In the genomic region with DNA sequence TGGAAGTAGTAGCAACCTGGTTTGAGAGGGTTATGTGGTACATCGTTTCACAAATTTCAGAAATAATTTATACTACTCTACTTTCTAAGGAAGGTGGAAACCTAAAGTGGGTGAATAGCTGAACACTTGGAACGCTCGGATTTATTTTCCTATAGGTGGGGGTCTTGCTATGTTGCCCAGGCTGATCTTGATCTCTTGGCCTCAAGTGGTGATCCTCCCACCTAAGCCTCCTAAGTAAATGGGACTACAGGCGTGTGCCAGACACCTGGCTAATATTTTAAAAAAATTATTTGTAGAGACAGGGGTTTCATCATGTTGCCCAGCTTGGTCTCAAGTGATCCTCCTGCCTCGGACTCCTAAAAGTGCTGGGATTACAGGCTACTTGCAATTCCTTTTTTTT, we compare ENCODE assay signal across 12 cellular contexts. TPM values are rescaled to one million over a fixed set of nuclear protein-coding genes. Genes with fewer than 3 reads are reported as not detected.
A peak's percentile ranks its signal among the peaks of the same experiment; 100 is the strongest.
DNase-seq lines count a peak whose midpoint lies in the region; ATAC-seq and TF ChIP-seq lines count a peak whose summit lies in the region.
"Had no signal": no experiment of that assay in that cellular context is flagged by ENCODE, and none has a peak within 500 bp of the region (broad histone marks: within the 10 kb centered on the region; RNA-seq: fewer than 3 reads in every experiment).

No MANE protein-coding gene starts in this region.

- no peak for TF ChIP-seq CTCF in breast epithelium (IDR thresholded peaks at IDR 0.05)
- TF ChIP-seq CTCF in mammary epithelial cell (conservative IDR thresholded peaks at IDR 0.05 in 1 of 2, IDR thresholded peaks at IDR 0.05 in 1 of 2; ENCODE audit: extremely low read depth in 1 of 2, insufficient read depth in 1 of 2, low read depth in 1 of 2, low read length in 2 of 2), result no peak
- TF ChIP-seq CTCF in upper lobe of left lung (IDR thresholded peaks at IDR 0.05), result no peak
- TF ChIP-seq CTCF in endodermal cell (conservative IDR thresholded peaks at IDR 0.05), result no peak

- no peaks in the 10 kb centered on the region for H3K9me3 Mint-ChIP-seq in activated T-helper 2 cell treated with anti-CD3 and anti-CD28 coated beads, Interferon-gamma antibody, Interleukin-2, Interleukin-4, amounts not matched to agents 10 μg/mL and 5 μg/mL and 100 μg/mL, durations not matched to agents 14 hours and 24 hours and 36 hours
- no peaks in the 10 kb centered on the region for H3K9me3 Mint-ChIP-seq in endodermal cell

- H3K27me3 ChIP-seq in breast epithelium (no peaks in the 10 kb centered on the region), mammary epithelial cell (ENCODE audit: insufficient read depth, low read length) (no peaks in the 10 kb centered on the region), mucosa of rectum (ENCODE audit: control insufficient read depth in 2 of 2, insufficient read depth in 2 of 2, low read length in 2 of 2) (no peaks in the 10 kb centered on the region), upper lobe of left lung (no peaks in the 10 kb centered on the region), endodermal cell (ENCODE audit: control insufficient read depth, insufficient read depth, low read length, poor library complexity, severe bottlenecking) (no peaks in the 10 kb centered on the region)

- no peak overlapping the region for H2AFZ ChIP-seq in mammary epithelial cell (ENCODE audit: low read depth, low read length)

- 90% methylated on average over 5 of the region's 5 CpGs for WGBS in mammary epithelial cell (ENCODE audit: low coverage, missing lambda C conversion rate)
- 81 to 84% methylated on average over 5 of the region's 5 CpGs for WGBS in upper lobe of left lung, 2 donors
- 98 to 100% methylated on average over 2 to 5 of the region's 5 CpGs for WGBS in endodermal cell (ENCODE audit: insufficient coverage in 1 of 2, insufficient read length in 1 of 2), 2 experiments

- H3K9me3 ChIP-seq in breast epithelium, result no peaks in the 10 kb centered on the region
- no peaks in the 10 kb centered on the region for H3K9me3 ChIP-seq in mammary epithelial cell (replicated peaks; ENCODE audit: insufficient read depth, low read length)
- no peaks in the 10 kb centered on the region for H3K9me3 ChIP-seq in mucosa of rectum (ENCODE audit: control insufficient read depth in 2 of 2, low read length in 2 of 2)
- no peaks in the 10 kb centered on the region for H3K9me3 ChIP-seq in upper lobe of left lung
- H3K9me3 ChIP-seq in endodermal cell (ENCODE audit: control insufficient read depth, low read length), result no peaks in the 10 kb centered on the region

- TF ChIP-seq EP300 in upper lobe of left lung (IDR thresholded peaks at IDR 0.05), result no peak

- H3K9ac ChIP-seq in mammary epithelial cell (ENCODE audit: insufficient read depth, low read length) (no peak overlapping the region), mucosa of rectum (ENCODE audit: low read depth in 1 of 2, low read length in 2 of 2) (peak overlapping the region; percentile 44 to 45), endodermal cell (ENCODE audit: extremely low read depth, low read length, poor library complexity, severe bottlenecking) (no peak overlapping the region)

- CTCF ChIA-PET in mammary epithelial cell (lab: Charles Lee; ENCODE audit: low non-redundant PET), result no interaction called here

- DNase-seq in breast epithelium (ENCODE audit: low spot score in 2 of 2) (no peak), mammary epithelial cell (no peak), upper lobe of left lung (no peak), pons (ENCODE audit: low spot score) (no peak), endodermal cell (no peak)
- DNase-seq in activated T-helper 2 cell treated with anti-CD3 and anti-CD28 coated beads, Interferon-gamma antibody, Interleukin-2, Interleukin-4, amounts not matched to agents 10 μg/mL and 5 μg/mL and 100 μg/mL, durations not matched to agents 14 hours and 24 hours and 36 hours (ENCODE audit: low spot score), result no peak
- DNase-seq: activated CD8-positive, alpha-beta memory T cell treated with anti-CD3 and anti-CD28 coated beads, Interleukin-2, amount 10 ng/mL, durations not matched to agents 7 days and 5 days; aorta; hypothalamus; T1000 had no signal

- H3K27ac ChIP-seq in breast epithelium, result peak overlapping the region; percentile 6 to 100
- H3K27ac ChIP-seq in mammary epithelial cell (ENCODE audit: insufficient read depth, low read depth, low read length), result no peak overlapping the region
- H3K27ac ChIP-seq in mucosa of rectum (ENCODE audit: low read depth in 2 of 2, low read length in 2 of 2), result peak overlapping the region; percentile 80 to 85
- H3K27ac ChIP-seq in upper lobe of left lung, result peak overlapping the region; percentile 4 to 99 (median 8)
- no peak overlapping the region for H3K27ac ChIP-seq in endodermal cell (ENCODE audit: low read depth, low read length)

- peaks cover 100% of the 10 kb centered on the region for H3K79me2 ChIP-seq in mammary epithelial cell (ENCODE audit: insufficient read depth, low read length)

- H3K4me3 Mint-ChIP-seq in activated T-helper 2 cell treated with anti-CD3 and anti-CD28 coated beads, Interferon-gamma antibody, Interleukin-2, Interleukin-4, amounts not matched to agents 10 μg/mL and 5 μg/mL and 100 μg/mL, durations not matched to agents 14 hours and 24 hours and 36 hours (ENCODE audit: low read depth), result peak overlapping the region; percentile 15
- H3K4me3 Mint-ChIP-seq in endodermal cell, result no peak overlapping the region

- peaks cover 9% of the 10 kb centered on the region for H4K20me1 ChIP-seq in mammary epithelial cell (ENCODE audit: insufficient read depth, low read length)

- dilution Hi-C loops in mammary epithelial cell (cut with HindIII; ENCODE audit: low sequenced_read_pairs), result no loop called here

- no peak for TF ChIP-seq POLR2A in breast epithelium (IDR thresholded peaks at IDR 0.05)
- no peak for TF ChIP-seq POLR2A in upper lobe of left lung (IDR thresholded peaks at IDR 0.05)

- peaks cover 68% of the 10 kb centered on the region for H3K4me1 Mint-ChIP-seq in activated T-helper 2 cell treated with anti-CD3 and anti-CD28 coated beads, Interferon-gamma antibody, Interleukin-2, Interleukin-4, amounts not matched to agents 10 μg/mL and 5 μg/mL and 100 μg/mL, durations not matched to agents 14 hours and 24 hours and 36 hours (ENCODE audit: low read depth)
- H3K4me1 Mint-ChIP-seq in endodermal cell, result peaks cover 31% of the 10 kb centered on the region

- H3K4me2 ChIP-seq in mammary epithelial cell (ENCODE audit: insufficient read depth, low read depth, low read length), result no peak overlapping the region

- no peaks in the 10 kb centered on the region for H3K36me3 ChIP-seq in breast epithelium
- H3K36me3 ChIP-seq in mammary epithelial cell (ENCODE audit: insufficient read depth, low read length), result peaks cover 2% of the 10 kb centered on the region
- no peaks in the 10 kb centered on the region for H3K36me3 ChIP-seq in mucosa of rectum (ENCODE audit: control insufficient read depth in 2 of 2, insufficient read depth in 2 of 2, low read length in 2 of 2)
- no peaks in the 10 kb centered on the region for H3K36me3 ChIP-seq in upper lobe of left lung
- H3K36me3 ChIP-seq in endodermal cell (ENCODE audit: control insufficient read depth, insufficient read depth, low read length), result peaks cover 57% of the 10 kb centered on the region

- H3K36me3 Mint-ChIP-seq in activated T-helper 2 cell treated with anti-CD3 and anti-CD28 coated beads, Interferon-gamma antibody, Interleukin-2, Interleukin-4, amounts not matched to agents 10 μg/mL and 5 μg/mL and 100 μg/mL, durations not matched to agents 14 hours and 24 hours and 36 hours (ENCODE audit: low read depth), result peaks cover 77% of the 10 kb centered on the region
- peaks cover 50% of the 10 kb centered on the region for H3K36me3 Mint-ChIP-seq in endodermal cell (ENCODE audit: low read depth)

- peaks cover 7 to 24% of the 10 kb centered on the region in 2 donors for H3K4me1 ChIP-seq in breast epithelium
- peaks cover 40% of the 10 kb centered on the region for H3K4me1 ChIP-seq in mammary epithelial cell (ENCODE audit: insufficient read depth, low read length)
- peaks cover 61 to 69% of the 10 kb centered on the region in 2 donors for H3K4me1 ChIP-seq in mucosa of rectum (ENCODE audit: control insufficient read depth in 2 of 2, insufficient read depth in 2 of 2, low read length in 2 of 2)
- H3K4me1 ChIP-seq in upper lobe of left lung, result peaks cover 64 to 89% (median 79%) of the 10 kb centered on the region in 4 donors
- H3K4me1 ChIP-seq in endodermal cell (ENCODE audit: control insufficient read depth, insufficient read depth, low read length), result no peaks in the 10 kb centered on the region

- intact Hi-C loops in breast epithelium (cut with DNase I; ENCODE audit: low total_unique reads) (no loop called here), mammary epithelial cell (cut with micrococcal nuclease) (no loop called here)
- intact Hi-C loops in activated T-helper 2 cell treated with anti-CD3 and anti-CD28 coated beads, Interferon-gamma antibody, Interleukin-2, Interleukin-4, amounts not matched to agents 10 μg/mL and 5 μg/mL and 100 μg/mL, durations not matched to agents 14 hours and 24 hours and 36 hours (cut with micrococcal nuclease), result no loop called here

- ATAC-seq in upper lobe of left lung (ENCODE audit: low FRiP score in 2 of 2), result no peak
- ATAC-seq in GM21360 (IDR thresholded peaks at IDR 0.05; ENCODE audit: unreplicated experiment), result no peak
- ATAC-seq: activated CD8-positive, alpha-beta memory T cell treated with anti-CD3 and anti-CD28 coated beads, Interleukin-2, amount 10 ng/mL, durations not matched to agents 7 days and 5 days had no signal

- H3K27me3 Mint-ChIP-seq in activated T-helper 2 cell treated with anti-CD3 and anti-CD28 coated beads, Interferon-gamma antibody, Interleukin-2, Interleukin-4, amounts not matched to agents 10 μg/mL and 5 μg/mL and 100 μg/mL, durations not matched to agents 14 hours and 24 hours and 36 hours (ENCODE audit: low read depth), result no peaks in the 10 kb centered on the region
- no peaks in the 10 kb centered on the region for H3K27me3 Mint-ChIP-seq in endodermal cell (ENCODE audit: insufficient read depth)
- H3K27me3 Mint-ChIP-seq: activated CD8-positive, alpha-beta memory T cell treated with anti-CD3 and anti-CD28 coated beads, Interleukin-2, amount 10 ng/mL, durations not matched to agents 7 days and 5 days had no signal

- H3K27ac Mint-ChIP-seq in activated T-helper 2 cell treated with anti-CD3 and anti-CD28 coated beads, Interferon-gamma antibody, Interleukin-2, Interleukin-4, amounts not matched to agents 10 μg/mL and 5 μg/mL and 100 μg/mL, durations not matched to agents 14 hours and 24 hours and 36 hours, result no peak overlapping the region
- no peak overlapping the region for H3K27ac Mint-ChIP-seq in endodermal cell

- in situ Hi-C loops in mammary epithelial cell (cut with MboI; ENCODE audit: low sequenced_read_pairs in 2 of 2), result no loop called here

- H3K4me3 ChIP-seq in breast epithelium (no peak overlapping the region), mammary epithelial cell (replicated peaks in 1 of 3; ENCODE audit: insufficient read depth in 1 of 3, low read depth in 2 of 3, low read length in 3 of 3) (no peak overlapping the region), mucosa of rectum (ENCODE audit: low read length in 2 of 2) (peak overlapping the region in 1 of 2 donors; percentile 38), upper lobe of left lung (no peak overlapping the region), endodermal cell (ENCODE audit: low read length) (no peak overlapping the region)

- no TSS peak for BruUV-seq in mammary epithelial cell (replicated peaks; lab: Mats Ljungman, UMichigan)

RNA-seq across cellular contexts. Expression of gene KMT2E, which starts 6.7 kb away (rescaled TPM):
- total RNA-seq in breast epithelium, result 100 to 1,000 TPM in 2 of 3 donors, 10 to 100 TPM in 1; 88.2 to 184 (median 168) TPM
- 10 to 100 TPM; 41.2 to 72.2 TPM for total RNA-seq in mammary epithelial cell
- polyA plus RNA-seq in mammary epithelial cell, result 2.4 TPM
- polyA minus RNA-seq in mammary epithelial cell, result 57.9 TPM
- 134 and 135 TPM in 2 replicates for total RNA-seq in activated T-helper 2 cell treated with anti-CD3 and anti-CD28 coated beads, Interferon-gamma antibody, Interleukin-2, Interleukin-4, amounts not matched to agents 10 μg/mL and 5 μg/mL and 100 μg/mL, durations not matched to agents 14 hours and 24 hours and 36 hours
- 100 to 1,000 TPM in 3 of 6 donors, 10 to 100 TPM in 3; 77.3 to 182 (median 105) TPM for total RNA-seq in upper lobe of left lung
- total RNA-seq in endodermal cell, result 10 to 100 TPM; 65.7 to 70.4 TPM
- polyA plus RNA-seq in endodermal cell (2013, experiment 1 of 2), result 73.3 TPM
- 71.3 TPM for polyA plus RNA-seq in endodermal cell (2013, experiment 2 of 2)

Comparison
In these comparisons a context has a peak if more than half of its experiments do, and no peak if none do; other contexts are left out.
1. H3K27ac ChIP-seq: peak in breast epithelium (2 of 2), mucosa of rectum (2 of 2) and upper lobe of left lung (4 of 4); none in mammary epithelial cell (single experiment) and endodermal cell (single experiment).
2. H3K9ac ChIP-seq: peak in mucosa of rectum (2 of 2); none in mammary epithelial cell (single experiment) and endodermal cell (single experiment).